8 cellular contexts compared by ENCODE assay signal in the genomic region with DNA sequence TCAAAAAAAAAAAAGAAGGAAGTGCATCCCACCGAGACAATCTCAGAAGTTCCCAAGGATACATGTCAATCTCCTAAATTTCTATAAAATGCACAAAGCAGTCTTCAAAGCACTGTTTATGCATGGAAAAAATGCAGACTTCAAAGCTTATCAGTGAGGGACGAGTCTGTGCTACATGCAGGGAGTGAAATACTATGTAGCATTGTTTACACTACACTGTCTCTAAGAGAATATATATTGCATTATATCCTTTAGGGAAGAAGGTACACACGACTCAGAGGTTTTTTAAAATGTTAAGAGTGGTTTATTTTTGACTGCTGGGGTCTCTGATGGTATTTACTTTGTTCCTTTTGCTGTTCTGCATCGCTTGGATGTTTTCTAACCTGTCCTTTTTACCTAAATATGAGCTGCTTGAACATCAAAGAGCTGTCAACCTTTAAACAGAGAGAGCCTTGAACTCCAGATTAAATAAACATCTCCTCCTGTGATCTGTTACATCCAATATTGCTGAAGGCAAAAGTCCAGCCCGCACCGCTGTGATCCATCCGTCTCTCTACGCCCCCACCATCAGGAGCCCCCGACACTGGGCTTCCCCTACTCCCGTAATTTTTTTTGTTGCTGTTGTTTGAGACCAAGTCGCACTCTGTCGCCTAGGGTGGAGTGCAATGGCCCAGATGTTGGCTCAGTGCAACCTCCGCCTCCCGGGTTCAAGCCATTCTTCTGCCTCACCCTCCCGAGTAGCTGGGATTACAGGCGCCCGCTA. TPM values are rescaled to one million over a fixed set of nuclear protein-coding genes. Genes with fewer than 3 reads are reported as not detected.
DNase-seq lines count a peak whose midpoint lies in the region; ATAC-seq and TF ChIP-seq lines count a peak whose summit lies in the region.

No MANE protein-coding gene starts in this region.

- intact Hi-C loops in left ventricle myocardium inferior (cut with micrococcal nuclease) (no loop called here), left cardiac atrium (cut with DNase I) (loop anchor here in 1 of 2 donors (2.0 kb wide), 1 partner anchor 37 kb away; no protein-coding TSS in a partner anchor), vagina (cut with DNase I) (loop anchor here (5.0 kb wide), 1 partner anchor 55 kb away; no protein-coding TSS in a partner anchor)

- peaks cover 29% of the 10 kb centered on the region for H3K36me3 Mint-ChIP-seq in brain
- H3K36me3 Mint-ChIP-seq in memory B cell = peaks cover 5% of the 10 kb centered on the region

- H3K36me3 ChIP-seq in left ventricle myocardium inferior = no peaks in the 10 kb centered on the region
- no peaks in the 10 kb centered on the region for H3K36me3 ChIP-seq in vagina

- H3K9me3 Mint-ChIP-seq in brain = peaks cover 0 to 3% (median 0%) of the 10 kb centered on the region in 5 experiments
- H3K9me3 Mint-ChIP-seq in memory B cell = no peaks in the 10 kb centered on the region

- H3K4me1 ChIP-seq in left ventricle myocardium inferior (peaks cover 73% of the 10 kb centered on the region), vagina (peaks cover 75% of the 10 kb centered on the region)

- TF ChIP-seq POLR2A in vagina (IDR thresholded peaks at IDR 0.05) = no peak

- peak overlapping the region; percentile 93 for H3K27ac ChIP-seq in left ventricle myocardium inferior (replicated peaks)
- H3K27ac ChIP-seq in vagina = peak overlapping the region; percentile 98

- H3K4me3 ChIP-seq in left ventricle myocardium inferior (peak overlapping the region; percentile 76), vagina (peak overlapping the region; percentile 62 to 94)

- no peaks in the 10 kb centered on the region for H3K9me3 ChIP-seq in left ventricle myocardium inferior (replicated peaks)
- no peaks in the 10 kb centered on the region for H3K9me3 ChIP-seq in vagina

- H3K27ac Mint-ChIP-seq in brain (peak overlapping the region; percentile 41 to 92 (median 81)), memory B cell (peak overlapping the region; percentile 81)

- TF ChIP-seq CTCF in left ventricle myocardium inferior (IDR thresholded peaks at IDR 0.05; ENCODE audit: borderline replicate concordance) = no peak
- no peak for TF ChIP-seq CTCF in brain (conservative IDR thresholded peaks at IDR 0.05)
- no peak for TF ChIP-seq CTCF in vagina (IDR thresholded peaks at IDR 0.05)
- TF ChIP-seq CTCF in GM20000 (IDR thresholded peaks at IDR 0.05; ENCODE audit: extremely low read depth, missing control alignments) = no peak

- H3K27me3 ChIP-seq in left ventricle myocardium inferior (ENCODE audit: low read depth) = no peaks in the 10 kb centered on the region
- no peaks in the 10 kb centered on the region for H3K27me3 ChIP-seq in vagina

- H3K4me1 Mint-ChIP-seq in brain (peaks cover 50% of the 10 kb centered on the region), memory B cell (peaks cover 36% of the 10 kb centered on the region)

- H3K4me3 Mint-ChIP-seq in brain (peak overlapping the region; percentile 85 to 95 (median 90)), memory B cell (peak overlapping the region; percentile 82)

- ATAC-seq in left cardiac atrium (no peak), memory B cell (ENCODE audit: low read depth) (no peak), HG03432 (IDR thresholded peaks at IDR 0.05; ENCODE audit: unreplicated experiment) (no peak)

- no peak for DNase-seq in left ventricle myocardium inferior
- DNase-seq in left cardiac atrium = no peak
- no peak for DNase-seq in memory B cell (ENCODE audit: low spot score in 2 of 2)
- no peak for DNase-seq in vagina (ENCODE audit: extremely low spot score in 2 of 2)
- DNase-seq in GM20000 (ENCODE audit: low spot score) = no peak
- DNase-seq in GF-D8 (lab: John Stamatoyannopoulos, UW) = no peak

- peaks cover 6% of the 10 kb centered on the region for H3K27me3 Mint-ChIP-seq in brain
- no peaks in the 10 kb centered on the region for H3K27me3 Mint-ChIP-seq in memory B cell

RNA-seq across cellular contexts. Expression of gene FBXO31, which starts 1.4 kb away (rescaled TPM):
- 74.5 TPM for total RNA-seq in left ventricle myocardium inferior
- 10 to 100 TPM; 45.6 to 50.8 TPM for total RNA-seq in left cardiac atrium
- 33.4 TPM for polyA plus RNA-seq in brain (ENCODE audit: insufficient read depth, low read depth, low replicate concordance)
- total RNA-seq in vagina = 93.3 TPM

RNA-seq across cellular contexts. Expression of gene MAP1LC3B, which starts 9.9 kb away (rescaled TPM):
- 131 TPM for total RNA-seq in left ventricle myocardium inferior
- 10 to 100 TPM; 82.9 to 90.2 TPM for total RNA-seq in left cardiac atrium
- polyA plus RNA-seq in brain (ENCODE audit: insufficient read depth, low read depth, low replicate concordance) = 82.0 TPM
- 44.9 TPM for total RNA-seq in vagina
